Comparison of ENCODE assay signal across 8 cellular contexts in genomic region chr6:106444777-106445507, GRCh38.
DNase-seq lines count a peak whose midpoint lies in the region; ATAC-seq and TF ChIP-seq lines count a peak whose summit lies in the region.

No MANE protein-coding gene starts in this region.

- WGBS in gastroesophageal sphincter (ENCODE audit: low coverage in 1 of 2), 2 donors, result 16 to 36% methylated on average over 3 to 4 of the region's 4 CpGs

- no peaks in the 10 kb centered on the region for H3K36me3 ChIP-seq in gastroesophageal sphincter
- H3K36me3 ChIP-seq in parathyroid adenoma (ENCODE audit: control insufficient read depth, insufficient read depth, low read length), result no peaks in the 10 kb centered on the region

- TF ChIP-seq CTCF in WI38 (IDR thresholded peaks at IDR 0.05; ENCODE audit: low read depth, low read length) (peak; percentile 54; the same call in 1 of the 2 replicates), gastroesophageal sphincter (IDR thresholded peaks at IDR 0.05) (peak; percentile 41 to 73 (median 60)), parathyroid adenoma (IDR thresholded peaks at IDR 0.05) (peak; percentile 78)

- H3K4me2 ChIP-seq in parathyroid adenoma (ENCODE audit: low read length), result no peak overlapping the region

- DNase-seq in AG08396 (ENCODE audit: low spot score) (peak; percentile 70), GF-D8 (lab: John Stamatoyannopoulos, UW) (peak; percentile 49), NCI-H2107 treated with DMSO at 0.1 percent for 48 hours (lab: John Stamatoyannopoulos, UW; ENCODE audit: unreplicated experiment) (peak; percentile 80), UCSD-AML1 (lab: John Stamatoyannopoulos, UW; ENCODE audit: unreplicated experiment) (no peak)

- H3K27me3 ChIP-seq in gastroesophageal sphincter, result peaks cover 43% of the 10 kb centered on the region
- H3K27me3 ChIP-seq in parathyroid adenoma (ENCODE audit: control insufficient read depth, insufficient read depth, low read length), result no peaks in the 10 kb centered on the region

- H3K4me3 ChIP-seq in WI38 (ENCODE audit: low read depth, low read length), result no peak overlapping the region
- no peak overlapping the region for H3K4me3 ChIP-seq in gastroesophageal sphincter
- no peak overlapping the region for H3K4me3 ChIP-seq in parathyroid adenoma (ENCODE audit: low read depth, low read length)

- no peak overlapping the region for H2AFZ ChIP-seq in parathyroid adenoma

- no peak for TF ChIP-seq POLR2A in gastroesophageal sphincter (IDR thresholded peaks at IDR 0.05)

- H3K9ac ChIP-seq in parathyroid adenoma, result no peak overlapping the region

- H3K4me1 ChIP-seq in gastroesophageal sphincter (no peaks in the 10 kb centered on the region), parathyroid adenoma (peaks cover 3% of the 10 kb centered on the region)

- H3K27ac ChIP-seq in gastroesophageal sphincter (no peak overlapping the region), parathyroid adenoma (no peak overlapping the region)

- no peaks in the 10 kb centered on the region for H3K79me2 ChIP-seq in parathyroid adenoma

- H3K9me3 ChIP-seq in gastroesophageal sphincter (no peaks in the 10 kb centered on the region), parathyroid adenoma (ENCODE audit: control insufficient read depth, low read length) (no peaks in the 10 kb centered on the region)

- ATAC-seq in HG02798 (IDR thresholded peaks at IDR 0.05; ENCODE audit: poor library complexity, unreplicated experiment) (peak; percentile 77), gastroesophageal sphincter (peak; percentile 35)

- TF ChIP-seq EP300 in gastroesophageal sphincter (IDR thresholded peaks at IDR 0.05), result no peak
